In genomic region chr7:154795437-154795836, GRCh38 we compare ENCODE assay signal across 17 cellular contexts.
DNase-seq lines count a peak whose midpoint lies in the region; ATAC-seq and TF ChIP-seq lines count a peak whose summit lies in the region.
"Had no signal": no experiment of that assay in that cellular context is flagged by ENCODE, and none has a peak within 500 bp of the region (broad histone marks: within the 10 kb centered on the region; RNA-seq: fewer than 3 reads in every experiment).

No MANE protein-coding gene starts in this region.

- WGBS in endodermal cell (ENCODE audit: insufficient coverage in 1 of 2, insufficient read length in 1 of 2), 2 experiments: 89 to 93% methylated on average over 8 to 13 of the region's 13 CpGs

- DNase-seq in DMS153 (lab: John Stamatoyannopoulos, UW) (peak; percentile 78), NCI-H1092 treated with DMSO at 0.1 percent for 48 hours (lab: John Stamatoyannopoulos, UW) (peak; percentile 92), NCI-H2107 treated with DMSO at 0.1 percent for 48 hours (lab: John Stamatoyannopoulos, UW; ENCODE audit: unreplicated experiment) (peak; percentile 31), endodermal cell (no peak), foreskin keratinocyte (no peak)
- DNase-seq in stimulated activated effector memory CD8-positive, alpha-beta T cell treated with anti-CD3 and anti-CD28 coated beads, Interleukin-12 subunit alpha, Interleukin-12 subunit beta, amount 100 ng/mL, for 72 hours (ENCODE audit: low spot score in 2 of 2): no peak
- DNase-seq: BE2C; CD4-positive, alpha-beta memory T cell; GOT3; NCI-H187; NCI-H226; NCI-H526 treated with DMSO at 0.1 percent for 48 hours; PC-9; SW 1271 had no signal

- peaks cover 6% of the 10 kb centered on the region for H3K4me1 Mint-ChIP-seq in endodermal cell
- H3K4me1 Mint-ChIP-seq in stimulated activated effector memory CD8-positive, alpha-beta T cell treated with anti-CD3 and anti-CD28 coated beads, Interleukin-12 subunit alpha, Interleukin-12 subunit beta, amount 100 ng/mL, for 72 hours: no peaks in the 10 kb centered on the region
- H3K4me1 Mint-ChIP-seq: CD4-positive, alpha-beta memory T cell had no signal

- H3K4me3 Mint-ChIP-seq in endodermal cell: peak overlapping the region; percentile 49
- no peak overlapping the region for H3K4me3 Mint-ChIP-seq in stimulated activated effector memory CD8-positive, alpha-beta T cell treated with anti-CD3 and anti-CD28 coated beads, Interleukin-12 subunit alpha, Interleukin-12 subunit beta, amount 100 ng/mL, for 72 hours
- H3K4me3 Mint-ChIP-seq: CD4-positive, alpha-beta memory T cell; T-helper 2 cell treated with Interferon-gamma antibody and Interleukin-4, amounts not matched to agents 5 μg/mL and 100 μg/mL, for 36 hours had no signal

- H3K4me1 ChIP-seq in endodermal cell (ENCODE audit: control insufficient read depth, insufficient read depth, low read length) (no peaks in the 10 kb centered on the region), foreskin keratinocyte (no peaks in the 10 kb centered on the region)
- H3K4me1 ChIP-seq: BE2C had no signal

- no peaks in the 10 kb centered on the region for H3K9me3 ChIP-seq in endodermal cell (ENCODE audit: control insufficient read depth, low read length)
- H3K9me3 ChIP-seq: BE2C had no signal

- no peak for TF ChIP-seq CTCF in endodermal cell (conservative IDR thresholded peaks at IDR 0.05)
- no peak for TF ChIP-seq CTCF in foreskin keratinocyte (conservative IDR thresholded peaks at IDR 0.05)

- H3K27me3 Mint-ChIP-seq in endodermal cell (ENCODE audit: insufficient read depth): peaks cover 19% of the 10 kb centered on the region

- H3K36me3 ChIP-seq in endodermal cell (ENCODE audit: control insufficient read depth, insufficient read depth, low read length): no peaks in the 10 kb centered on the region
- H3K36me3 ChIP-seq: BE2C had no signal

- H3K27ac Mint-ChIP-seq in endodermal cell: no peak overlapping the region
- H3K27ac Mint-ChIP-seq in stimulated activated effector memory CD8-positive, alpha-beta T cell treated with anti-CD3 and anti-CD28 coated beads, Interleukin-12 subunit alpha, Interleukin-12 subunit beta, amount 100 ng/mL, for 72 hours: no peak overlapping the region
- H3K27ac Mint-ChIP-seq: CD4-positive, alpha-beta memory T cell; T-helper 2 cell treated with Interferon-gamma antibody and Interleukin-4, amounts not matched to agents 5 μg/mL and 100 μg/mL, for 36 hours had no signal

- H3K27ac ChIP-seq in endodermal cell (ENCODE audit: low read depth, low read length): no peak overlapping the region
- no peak overlapping the region for H3K27ac ChIP-seq in foreskin keratinocyte
- H3K27ac ChIP-seq: PC-9 had no signal

- H3K9ac ChIP-seq in endodermal cell (ENCODE audit: extremely low read depth, low read length, poor library complexity, severe bottlenecking): no peak overlapping the region

- no peaks in the 10 kb centered on the region for H3K36me3 Mint-ChIP-seq in endodermal cell (ENCODE audit: low read depth)
- no peaks in the 10 kb centered on the region for H3K36me3 Mint-ChIP-seq in stimulated activated effector memory CD8-positive, alpha-beta T cell treated with anti-CD3 and anti-CD28 coated beads, Interleukin-12 subunit alpha, Interleukin-12 subunit beta, amount 100 ng/mL, for 72 hours
- H3K36me3 Mint-ChIP-seq: CD4-positive, alpha-beta memory T cell had no signal

- H3K27me3 ChIP-seq in endodermal cell (ENCODE audit: control insufficient read depth, insufficient read depth, low read length, poor library complexity, severe bottlenecking) (no peaks in the 10 kb centered on the region), foreskin keratinocyte (no peaks in the 10 kb centered on the region)
- H3K27me3 ChIP-seq: BE2C had no signal

- H3K9me3 Mint-ChIP-seq in endodermal cell: no peaks in the 10 kb centered on the region
- no peaks in the 10 kb centered on the region for H3K9me3 Mint-ChIP-seq in stimulated activated effector memory CD8-positive, alpha-beta T cell treated with anti-CD3 and anti-CD28 coated beads, Interleukin-12 subunit alpha, Interleukin-12 subunit beta, amount 100 ng/mL, for 72 hours
- H3K9me3 Mint-ChIP-seq: T-helper 2 cell treated with Interferon-gamma antibody and Interleukin-4, amounts not matched to agents 5 μg/mL and 100 μg/mL, for 36 hours had no signal

- H3K4me3 ChIP-seq in endodermal cell (ENCODE audit: low read length): no peak overlapping the region
- H3K4me3 ChIP-seq: PC-9 had no signal

- ATAC-seq in HG02588 (IDR thresholded peaks at IDR 0.05; ENCODE audit: unreplicated experiment): no peak
- ATAC-seq in GM21515 (IDR thresholded peaks at IDR 0.05; ENCODE audit: unreplicated experiment): no peak
- ATAC-seq in foreskin keratinocyte: no peak
- ATAC-seq in stimulated activated effector memory CD8-positive, alpha-beta T cell treated with anti-CD3 and anti-CD28 coated beads, Interleukin-12 subunit alpha, Interleukin-12 subunit beta, amount 100 ng/mL, for 72 hours: no peak

Comparison
In these comparisons a context has a peak if more than half of its experiments do, and no peak if none do; other contexts are left out.
1. DNase-seq: peak in DMS153 (single experiment), NCI-H1092 treated with DMSO at 0.1 percent for 48 hours (single experiment) and NCI-H2107 treated with DMSO at 0.1 percent for 48 hours (single experiment); none in endodermal cell (single experiment), foreskin keratinocyte (0 of 2) and stimulated activated effector memory CD8-positive, alpha-beta T cell treated with anti-CD3 and anti-CD28 coated beads, Interleukin-12 subunit alpha, Interleukin-12 subunit beta, amount 100 ng/mL, for 72 hours (0 of 2).